ENCODE assay signal across 13 cellular contexts in genomic region chr16:13767215-13767614, GRCh38.
DNase-seq lines count a peak whose midpoint lies in the region; ATAC-seq, FAIRE-seq and TF ChIP-seq lines count a peak whose summit lies in the region.
"Had no signal": no experiment of that assay in that cellular context is flagged by ENCODE, and none has a peak within 500 bp of the region (broad histone marks: within the 10 kb centered on the region; RNA-seq: fewer than 3 reads in every experiment).

No MANE protein-coding gene starts in this region.

- H3K4me3 ChIP-seq in H7 (ENCODE audit: insufficient read depth, low read depth, low read length) (no peak overlapping the region), HepG2 (replicated peaks in 1 of 3; ENCODE audit: insufficient read depth in 1 of 3, low read depth in 2 of 3, low read length in 3 of 3) (no peak overlapping the region), lower lobe of right lung (no peak overlapping the region)
- H3K4me3 ChIP-seq: sigmoid colon had no signal

- DNase-seq in A172 (ENCODE audit: low spot score) = peak; percentile 12
- DNase-seq in H7 = peak; percentile 5
- peak; percentile 23 for DNase-seq in astrocyte of the hippocampus (ENCODE audit: low read depth, low spot score)
- no peak for DNase-seq in HepG2 (ENCODE audit: low spot score)
- no peak for DNase-seq in KBM-7
- no peak for DNase-seq in lower lobe of right lung
- DNase-seq in NCI-H1694 (lab: John Stamatoyannopoulos, UW) = no peak
- DNase-seq: activated B cell treated with CpG ODN at 0.5 μM for 24 hours, AML-193, NCI-H1694 treated with DMSO at 0.1 percent for 48 hours, sigmoid colon, trophoblast cell had no signal

- CTCF ChIA-PET in HepG2 (lab: Yijun Ruan, JAX; ENCODE audit: low intra/inter-chr PET ratio, low total read pairs) = no interaction called here

- H3K36me3 ChIP-seq in H7 (replicated peaks; ENCODE audit: control insufficient read depth, insufficient read depth, low read length) (no peaks in the 10 kb centered on the region), HepG2 (replicated peaks in 1 of 2; ENCODE audit: control insufficient read depth in 1 of 2, insufficient read depth in 2 of 2, low read length in 2 of 2) (no peaks in the 10 kb centered on the region), lower lobe of right lung (no peaks in the 10 kb centered on the region)
- H3K36me3 ChIP-seq: sigmoid colon had no signal

- 10% methylated on average over 7 of the region's 7 CpGs for WGBS in HepG2 (ENCODE audit: low lambda C conversion rate)

- H2AFZ ChIP-seq in HepG2 (ENCODE audit: low read length) = no peak overlapping the region

- no peak for TF ChIP-seq RAD21 in HepG2 (CRISPR knock-in tag; IDR thresholded peaks at IDR 0.05)

- H3K9me3 ChIP-seq in HepG2 (ENCODE audit: low read length) (no peaks in the 10 kb centered on the region), lower lobe of right lung (no peaks in the 10 kb centered on the region)
- H3K9me3 ChIP-seq: sigmoid colon had no signal

- intact Hi-C loops in HepG2 (cut with micrococcal nuclease; ENCODE audit: unreplicated experiment) (no loop called here), lower lobe of right lung (cut with DNase I) (no loop called here)

- H3K27ac ChIP-seq in HepG2 (ENCODE audit: extremely low read length, insufficient read depth, low read length) (no peak overlapping the region), lower lobe of right lung (no peak overlapping the region)
- H3K27ac ChIP-seq: sigmoid colon had no signal

- FAIRE-seq in HepG2 (lab: Jason Lieb, UNC) = no peak

- POLR2A ChIA-PET in HepG2 (lab: Yijun Ruan, JAX) = no interaction called here

- no peaks in the 10 kb centered on the region for H4K20me1 ChIP-seq in HepG2 (ENCODE audit: insufficient read depth, low read length)

- no peak for TF ChIP-seq POLR2A in HepG2 (IDR thresholded peaks at IDR 0.05; ENCODE audit: insufficient read depth in 1 of 2, low read depth in 2 of 2, low read length in 2 of 2)

- H3K4me1 ChIP-seq in HepG2 (ENCODE audit: insufficient read depth, low read length) = no peaks in the 10 kb centered on the region
- H3K4me1 ChIP-seq in lower lobe of right lung = no peaks in the 10 kb centered on the region
- H3K4me1 ChIP-seq: sigmoid colon had no signal

- H3K27me3 ChIP-seq in H7 (ENCODE audit: control insufficient read depth, insufficient read depth, low read length) = no peaks in the 10 kb centered on the region
- no peaks in the 10 kb centered on the region for H3K27me3 ChIP-seq in HepG2 (ENCODE audit: control insufficient read depth in 1 of 2, insufficient read depth in 2 of 2, low read length in 2 of 2)
- H3K27me3 ChIP-seq in lower lobe of right lung (ENCODE audit: low read depth) = no peaks in the 10 kb centered on the region

- H3K9ac ChIP-seq in HepG2 (ENCODE audit: insufficient read depth, low read depth, low read length) = no peak overlapping the region

- TF ChIP-seq EP300 in HepG2 (IDR thresholded peaks at IDR 0.05; ENCODE audit: low read depth in 2 of 2, low read length in 2 of 2) = no peak
- no peak for TF ChIP-seq EP300 in HepG2 (CRISPR knock-in tag; IDR thresholded peaks at IDR 0.05; ENCODE audit: borderline replicate concordance)

- peak; percentile 39 for TF ChIP-seq CTCF in HepG2 (CRISPR knock-in tag; IDR thresholded peaks at IDR 0.05)
- no peak for TF ChIP-seq CTCF in lower lobe of right lung (IDR thresholded peaks at IDR 0.05)

- in situ Hi-C loops in HepG2 (cut with HindIII; ENCODE audit: extremely low pct_ligation_motif_present, low pct_unique_long_range_greater_than_20kb) = no loop called here
- in situ Hi-C loops in KBM-7 (cut with MboI; ENCODE audit: low pct_unique_long_range_greater_than_20kb, low sequenced_read_pairs) = no loop called here

- H3K79me2 ChIP-seq in HepG2 (ENCODE audit: insufficient read depth, low read length) = no peaks in the 10 kb centered on the region

- no peak for ATAC-seq in HepG2
- ATAC-seq in lower lobe of right lung = no peak
- ATAC-seq in HG03378 (IDR thresholded peaks at IDR 0.05; ENCODE audit: unreplicated experiment) = no peak

- H3K4me2 ChIP-seq in HepG2 (ENCODE audit: low read depth, low read length) = no peak overlapping the region

- BruUV-seq in HepG2 (replicated peaks; lab: Mats Ljungman, UMichigan) = no TSS peak

TF ChIP-seq in HepG2, 621 proteins besides CTCF, POLR2A, EP300 and RAD21:
- TF ChIP-seq STAG1 (CRISPR knock-in tag; IDR thresholded peaks at IDR 0.05) (peak; percentile 44), PAXIP1 (CRISPR knock-in tag; conservative IDR thresholded peaks at IDR 0.05) (no peak)

Comparison
In these comparisons a context has a peak if more than half of its experiments do, and no peak if none do; other contexts are left out.
1. DNase-seq: peak in A172 (single experiment), H7 (single experiment) and astrocyte of the hippocampus (single experiment); none in HepG2 (single experiment), KBM-7 (single experiment), lower lobe of right lung (single experiment) and NCI-H1694 (single experiment).